In genomic region chr10:13890617-13891541, GRCh38 we compare ENCODE assay signal across 9 cellular contexts.
DNase-seq lines count a peak whose midpoint lies in the region; TF ChIP-seq lines count a peak whose summit lies in the region.
"Had no signal": no experiment of that assay in that cellular context is flagged by ENCODE, and none has a peak within 500 bp of the region (broad histone marks: within the 10 kb centered on the region; RNA-seq: fewer than 3 reads in every experiment).

No MANE protein-coding gene starts in this region.

- no peaks in the 10 kb centered on the region for H3K27me3 ChIP-seq in BJ (ENCODE audit: control insufficient read depth, insufficient read depth, low read length)
- H3K27me3 ChIP-seq in HUES6 (ENCODE audit: control insufficient read depth, insufficient read depth, low read length): peaks cover 36% of the 10 kb centered on the region
- peaks cover 0 to 3% (median 1%) of the 10 kb centered on the region in 4 donors for H3K27me3 ChIP-seq in liver (ENCODE audit: control insufficient read depth in 4 of 4, insufficient read depth in 4 of 4, low read length in 3 of 4)
- H3K27me3 ChIP-seq in testis: no peaks in the 10 kb centered on the region

- no peak for DNase-seq in BJ (ENCODE audit: low read depth)
- DNase-seq in cerebellum (ENCODE audit: low spot score): peak; percentile 26
- DNase-seq in testis: no peak
- DNase-seq in GF-D8 (lab: John Stamatoyannopoulos, UW): no peak
- no peak for DNase-seq in NCI-H1436 (lab: John Stamatoyannopoulos, UW)
- no peak for DNase-seq in RWPE1 (ENCODE audit: low spot score)

- TF ChIP-seq CTCF in BJ (IDR thresholded peaks at IDR 0.05; ENCODE audit: insufficient read depth, low read depth, low read length) (no peak), liver (IDR thresholded peaks at IDR 0.05; ENCODE audit: low read depth, low read length, missing input control) (no peak), testis (IDR thresholded peaks at IDR 0.05) (no peak), RWPE1 (conservative IDR thresholded peaks at IDR 0.05; ENCODE audit: low read depth) (no peak)

- peak overlapping the region; percentile 80 for H3K9ac ChIP-seq in HUES6 (ENCODE audit: low read length)
- H3K9ac ChIP-seq in liver (ENCODE audit: low read depth in 1 of 2, low read length in 2 of 2): peak overlapping the region in 1 of 2 donors; percentile 58

- H3K27ac ChIP-seq in HUES6 (ENCODE audit: low read depth, low read length): no peak overlapping the region
- H3K27ac ChIP-seq in liver (ENCODE audit: low read depth in 1 of 2, low read length in 2 of 2): peak overlapping the region; percentile 44 to 50
- H3K27ac ChIP-seq in testis: no peak overlapping the region
- no peak overlapping the region for H3K27ac ChIP-seq in RWPE1

- peak overlapping the region; percentile 56 for H3K4me3 ChIP-seq in BJ (ENCODE audit: low read depth, low read length)
- peak overlapping the region; percentile 69 for H3K4me3 ChIP-seq in HUES6 (ENCODE audit: low read depth, low read length)
- H3K4me3 ChIP-seq in liver (ENCODE audit: low read depth in 1 of 3, low read length in 3 of 3): peak overlapping the region; percentile 11 to 53 (median 52)
- peak overlapping the region; percentile 37 to 44 for H3K4me3 ChIP-seq in testis
- H3K4me3 ChIP-seq: mucosa of descending colon had no signal

- 10% methylated on average over 41 of the region's 41 CpGs for WGBS in liver
- 15 to 27% methylated on average over 41 of the region's 41 CpGs for WGBS in testis, 2 donors

- CTCF ChIA-PET in BJ (lab: Yijun Ruan, JAX): interaction anchor here (0.6 to 1.2 kb wide), 2 partner anchors 9 to 862 kb away, joined by 3 to 4 read pairs; no protein-coding TSS in a partner anchor
- CTCF ChIA-PET in RWPE1 (lab: Yijun Ruan, JAX): no interaction called here

- TF ChIP-seq RAD21 in liver (IDR thresholded peaks at IDR 0.05): no peak

- H3K36me3 ChIP-seq in BJ (ENCODE audit: control insufficient read depth, insufficient read depth, low read length) (no peaks in the 10 kb centered on the region), HUES6 (ENCODE audit: control insufficient read depth, insufficient read depth, low read length) (no peaks in the 10 kb centered on the region), liver (ENCODE audit: control insufficient read depth in 4 of 4, insufficient read depth in 3 of 4, low read depth in 1 of 4, low read length in 3 of 4) (no peaks in the 10 kb centered on the region), testis (ENCODE audit: low read depth, missing control alignments) (no peaks in the 10 kb centered on the region)

- no peak for TF ChIP-seq POLR2A in testis (IDR thresholded peaks at IDR 0.05)

- POLR2A ChIA-PET in BJ (lab: Charles Lee): interaction anchor here (0.6 kb wide), 1 partner anchor 62 kb away, joined by 3 read pairs; no protein-coding TSS in a partner anchor
- POLR2A ChIA-PET in RWPE1 (lab: Yijun Ruan, JAX; ENCODE audit: low non-redundant PET): no interaction called here

- H3K4me1 ChIP-seq in HUES6 (ENCODE audit: control insufficient read depth, insufficient read depth, low read length) (peaks cover 28% of the 10 kb centered on the region), liver (ENCODE audit: control insufficient read depth in 4 of 4, insufficient read depth in 4 of 4, low read length in 3 of 4) (peaks cover 3 to 15% (median 5%) of the 10 kb centered on the region in 4 donors), testis (peaks cover 3% of the 10 kb centered on the region)

- intact Hi-C loops in testis (cut with DNase I; ENCODE audit: low total_unique reads): no loop called here

- H3K9me3 ChIP-seq in HUES6 (ENCODE audit: control insufficient read depth, insufficient read depth, low read depth, low read length): no peaks in the 10 kb centered on the region
- H3K9me3 ChIP-seq in liver (ENCODE audit: control insufficient read depth in 4 of 4, low read length in 3 of 4): no peaks in the 10 kb centered on the region
- no peaks in the 10 kb centered on the region for H3K9me3 ChIP-seq in testis
- H3K9me3 ChIP-seq: mucosa of descending colon had no signal

TF ChIP-seq in liver, 16 proteins besides CTCF, POLR2A, EP300 and RAD21:
- TF ChIP-seq, protein P1, sequence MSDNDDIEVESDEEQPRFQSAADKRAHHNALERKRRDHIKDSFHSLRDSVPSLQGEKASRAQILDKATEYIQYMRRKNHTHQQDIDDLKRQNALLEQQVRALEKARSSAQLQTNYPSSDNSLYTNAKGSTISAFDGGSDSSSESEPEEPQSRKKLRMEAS (IDR thresholded peaks at IDR 0.05): no peak
- TF ChIP-seq FOXA2 (IDR thresholded peaks at IDR 0.05) (no peak), JUND (IDR thresholded peaks at IDR 0.05) (no peak), SP1 (IDR thresholded peaks at IDR 0.05) (no peak), NR2F2 (IDR thresholded peaks at IDR 0.05) (no peak), REST (IDR thresholded peaks at IDR 0.05) (no peak), TAF1 (conservative IDR thresholded peaks at IDR 0.05) (no peak), GABPA (IDR thresholded peaks at IDR 0.05 in 1 of 2, conservative IDR thresholded peaks at IDR 0.05 in 1 of 2) (no peak), RXRA (IDR thresholded peaks at IDR 0.05) (no peak), HNF4G (IDR thresholded peaks at IDR 0.05) (no peak), EGR1 (IDR thresholded peaks at IDR 0.05; ENCODE audit: low read depth in 2 of 2) (no peak), FOXA1 (IDR thresholded peaks at IDR 0.05) (no peak), HNF4A (conservative IDR thresholded peaks at IDR 0.05) (no peak), YY1 (IDR thresholded peaks at IDR 0.05) (no peak), ZBTB33 (IDR thresholded peaks at IDR 0.05) (no peak)
- TF ChIP-seq, protein P2, sequence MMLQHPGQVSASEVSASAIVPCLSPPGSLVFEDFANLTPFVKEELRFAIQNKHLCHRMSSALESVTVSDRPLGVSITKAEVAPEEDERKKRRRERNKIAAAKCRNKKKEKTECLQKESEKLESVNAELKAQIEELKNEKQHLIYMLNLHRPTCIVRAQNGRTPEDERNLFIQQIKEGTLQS (IDR thresholded peaks at IDR 0.05): no peak

Comparison
In these comparisons a context has a peak if more than half of its experiments do, and no peak if none do; other contexts are left out.
1. H3K27ac ChIP-seq: peak in liver (2 of 2); none in HUES6 (single experiment), testis (0 of 2) and RWPE1 (single experiment).
2. Peak in every context shown above with its lines, with median percentiles within 50 percentile points of each other: H3K4me3 ChIP-seq.